ENCODE assay signal across 2 cellular contexts in genomic region chr9:35923927-35924763, GRCh38.
TF ChIP-seq lines count a peak whose summit lies in the region.

No MANE protein-coding gene starts in this region.

TF ChIP-seq in GM12878, 131 proteins besides CTCF, POLR2A, EP300 and RAD21:
- TF ChIP-seq PKNOX1 (IDR thresholded peaks at IDR 0.05) (no peak), CBFB (IDR thresholded peaks at IDR 0.05; ENCODE audit: low read depth) (no peak), SIX5 (IDR thresholded peaks at IDR 0.05; ENCODE audit: low read depth, low read length, severe bottlenecking) (no peak), PRDM15 (CRISPR knock-in tag; IDR thresholded peaks at IDR 0.05) (no peak), RELA (IDR thresholded peaks at IDR 0.05; ENCODE audit: borderline replicate concordance, partially characterized antibody) (no peak), LARP7 (IDR thresholded peaks at IDR 0.05) (no peak), WRNIP1 (IDR thresholded peaks at IDR 0.05; ENCODE audit: borderline replicate concordance, low read depth, low read length) (no peak), NR2C2 (IDR thresholded peaks at IDR 0.05; ENCODE audit: borderline replicate concordance, control insufficient read depth, insufficient read length, low read depth) (no peak), CEBPB (IDR thresholded peaks at IDR 0.05; ENCODE audit: borderline replicate concordance in 1 of 2, low read depth in 2 of 2, low read length in 2 of 2) (no peak), EZH2 (IDR thresholded peaks at IDR 0.05; ENCODE audit: borderline replicate concordance, control insufficient read depth, low read depth, low read length) (no peak), EED (IDR thresholded peaks at IDR 0.05; ENCODE audit: low read depth) (no peak)

TF ChIP-seq in WTC11, 78 proteins besides CTCF, POLR2A, EP300 and RAD21:
- TF ChIP-seq GABPB1 (CRISPR knock-in tag; IDR thresholded peaks at IDR 0.05) = no peak
- TF ChIP-seq ZNF416 (CRISPR knock-in tag; IDR thresholded peaks at IDR 0.05) = no peak
- TF ChIP-seq ZNF512 (CRISPR knock-in tag; IDR thresholded peaks at IDR 0.05; ENCODE audit: borderline replicate concordance) = no peak
- TF ChIP-seq FOXP4 (CRISPR knock-in tag; IDR thresholded peaks at IDR 0.05) = no peak
- no peak for TF ChIP-seq OVOL2 (CRISPR knock-in tag; IDR thresholded peaks at IDR 0.05; ENCODE audit: borderline replicate concordance)
- no peak for TF ChIP-seq FOXK1 (CRISPR knock-in tag; IDR thresholded peaks at IDR 0.05)
- TF ChIP-seq SMAD3 (CRISPR knock-in tag; IDR thresholded peaks at IDR 0.05; ENCODE audit: borderline replicate concordance) = no peak
- TF ChIP-seq ESRRA (CRISPR knock-in tag; IDR thresholded peaks at IDR 0.05; ENCODE audit: borderline replicate concordance) = no peak
- TF ChIP-seq ZNF281 (CRISPR knock-in tag; IDR thresholded peaks at IDR 0.05) = no peak
- no peak for TF ChIP-seq STAT6 (CRISPR knock-in tag; conservative IDR thresholded peaks at IDR 0.05; ENCODE audit: low read depth)
- no peak for TF ChIP-seq AR (CRISPR knock-in tag; IDR thresholded peaks at IDR 0.05)
- no peak for TF ChIP-seq NR2C2 (CRISPR knock-in tag; IDR thresholded peaks at IDR 0.05)
- no peak for TF ChIP-seq NFATC4 (CRISPR knock-in tag; IDR thresholded peaks at IDR 0.05)
- TF ChIP-seq RELA (CRISPR knock-in tag; IDR thresholded peaks at IDR 0.05; ENCODE audit: borderline replicate concordance) = no peak
- no peak for TF ChIP-seq SP1 (CRISPR knock-in tag; conservative IDR thresholded peaks at IDR 0.05)
- TF ChIP-seq IRF1 (CRISPR knock-in tag; IDR thresholded peaks at IDR 0.05) = no peak
- no peak for TF ChIP-seq MXD4 (CRISPR knock-in tag; IDR thresholded peaks at IDR 0.05; ENCODE audit: borderline replicate concordance)
- no peak for TF ChIP-seq CDX4 (CRISPR knock-in tag; IDR thresholded peaks at IDR 0.05; ENCODE audit: borderline replicate concordance)
- no peak for TF ChIP-seq MLX (CRISPR knock-in tag; IDR thresholded peaks at IDR 0.05)
- no peak for TF ChIP-seq ZNF532 (CRISPR knock-in tag; IDR thresholded peaks at IDR 0.05; ENCODE audit: borderline replicate concordance)
TF ChIP-seq in WTC11: peak in this region for 0.
